28 cellular contexts compared by ENCODE assay signal in genomic region chr18:63452273-63452672, GRCh38. TPM values are rescaled to one million over a fixed set of nuclear protein-coding genes. Genes with fewer than 3 reads are reported as not detected.
A peak's percentile ranks its signal among the peaks of the same experiment; 100 is the strongest.
DNase-seq lines count a peak whose midpoint lies in the region; ATAC-seq and TF ChIP-seq lines count a peak whose summit lies in the region.
"Had no signal": no experiment of that assay in that cellular context is flagged by ENCODE, and none has a peak within 500 bp of the region (broad histone marks: within the 10 kb centered on the region; RNA-seq: fewer than 3 reads in every experiment).

No MANE protein-coding gene starts in this region.

- intact Hi-C loops in left ventricle myocardium inferior (cut with micrococcal nuclease) (no loop called here), vagina (cut with DNase I) (no loop called here)

- no peak for ATAC-seq in activated T-helper 17 cell treated with anti-CD3 and anti-CD28 coated beads, Interleukin-2, amount 50 U/mL, for 72 hours (replicated peaks)
- ATAC-seq in HG03095 (IDR thresholded peaks at IDR 0.05; ENCODE audit: unreplicated experiment) = no peak
- ATAC-seq: activated CD4-positive, alpha-beta T cell treated with anti-CD3 and anti-CD28 coated beads for 36 hours; effector memory CD8-positive, alpha-beta T cell; lower lobe of right lung; naive thymus-derived CD4-positive, alpha-beta T cell; upper lobe of right lung had no signal

- no peaks in the 10 kb centered on the region for H3K36me3 ChIP-seq in left ventricle myocardium inferior
- no peaks in the 10 kb centered on the region for H3K36me3 ChIP-seq in right atrium auricular region
- no peaks in the 10 kb centered on the region for H3K36me3 ChIP-seq in vagina
- H3K36me3 ChIP-seq: HAP-1, heart right ventricle, lower lobe of right lung, upper lobe of right lung had no signal

- DNase-seq in left ventricle myocardium inferior = no peak
- no peak for DNase-seq in right atrium auricular region (ENCODE audit: low spot score)
- DNase-seq in fibroblast of villous mesenchyme (ENCODE audit: low read depth) = peak; percentile 50
- DNase-seq in osteocyte (ENCODE audit: extremely low spot score, unreplicated experiment) = no peak
- DNase-seq in vagina (ENCODE audit: extremely low spot score in 2 of 2) = no peak
- DNase-seq in inferior parietal cortex (ENCODE audit: extremely low spot score) = no peak
- DNase-seq: 8988T; activated CD4-positive, alpha-beta T cell treated with anti-CD3 and anti-CD28 coated beads for 36 hours; AML-193; CD8-positive, alpha-beta memory T cell; DMS53; effector memory CD8-positive, alpha-beta T cell; heart right ventricle; immature natural killer cell; lower lobe of right lung; naive thymus-derived CD4-positive, alpha-beta T cell; NCI-H1436; SHP77 treated with DMSO at 0.1 percent for 48 hours; stimulated activated CD4-positive, alpha-beta T cell treated with anti-CD3 and anti-CD28 coated beads, Interleukin-2, amount 100 ng/mL, for 48 hours; upper lobe of right lung had no signal

- no peaks in the 10 kb centered on the region for H3K27me3 ChIP-seq in left ventricle myocardium inferior (ENCODE audit: low read depth)
- H3K27me3 ChIP-seq in right atrium auricular region = no peaks in the 10 kb centered on the region
- no peaks in the 10 kb centered on the region for H3K27me3 ChIP-seq in vagina
- H3K27me3 ChIP-seq: heart right ventricle, upper lobe of right lung had no signal

- H3K27ac ChIP-seq in left ventricle myocardium inferior (replicated peaks) = peak overlapping the region; percentile 2
- no peak overlapping the region for H3K27ac ChIP-seq in right atrium auricular region
- peak overlapping the region; percentile 31 for H3K27ac ChIP-seq in vagina
- H3K27ac ChIP-seq: lower lobe of right lung, parathyroid adenoma, upper lobe of right lung had no signal

- H3K4me3 Mint-ChIP-seq in osteocyte (ENCODE audit: unreplicated experiment) = no peak overlapping the region
- no peak overlapping the region for H3K4me3 Mint-ChIP-seq in activated T-helper 17 cell treated with anti-CD3 and anti-CD28 coated beads, Interleukin-2, amount 50 U/mL, for 72 hours
- H3K4me3 Mint-ChIP-seq: activated CD4-positive, alpha-beta T cell treated with anti-CD3 and anti-CD28 coated beads for 36 hours; activated naive CD8-positive, alpha-beta T cell; activated T-helper 1 cell treated with anti-CD3 and anti-CD28 coated beads, Interleukin-12 subunit alpha, Interleukin-12 subunit beta, Interleukin-2, Interleukin-4 antibody, amounts not matched to agents 30 ng/mL and 10 ng/mL and 1 ng/mL, durations not matched to agents 14 hours and 24 hours and 36 hours; CD8-positive, alpha-beta memory T cell; effector memory CD8-positive, alpha-beta T cell; immature natural killer cell; naive thymus-derived CD4-positive, alpha-beta T cell; stimulated activated naive CD8-positive, alpha-beta T cell treated with anti-CD3 and anti-CD28 coated beads, Interleukin-15, Interleukin-2, amounts not matched to agents 100 ng/mL and 50 ng/mL, for 24 hours had no signal

- TF ChIP-seq POLR2A in vagina (IDR thresholded peaks at IDR 0.05) = no peak

- H3K9me3 Mint-ChIP-seq in osteocyte (ENCODE audit: unreplicated experiment) = no peaks in the 10 kb centered on the region
- no peaks in the 10 kb centered on the region for H3K9me3 Mint-ChIP-seq in activated T-helper 17 cell treated with anti-CD3 and anti-CD28 coated beads, Interleukin-2, amount 50 U/mL, for 72 hours
- H3K9me3 Mint-ChIP-seq: activated T-helper 1 cell treated with anti-CD3 and anti-CD28 coated beads, Interleukin-12 subunit alpha, Interleukin-12 subunit beta, Interleukin-2, Interleukin-4 antibody, amounts not matched to agents 30 ng/mL and 10 ng/mL and 1 ng/mL, durations not matched to agents 14 hours and 24 hours and 36 hours; CD8-positive, alpha-beta memory T cell; effector memory CD8-positive, alpha-beta T cell; immature natural killer cell; naive thymus-derived CD4-positive, alpha-beta T cell; stimulated activated naive CD8-positive, alpha-beta T cell treated with anti-CD3 and anti-CD28 coated beads, Interleukin-15, Interleukin-2, amounts not matched to agents 100 ng/mL and 50 ng/mL, for 24 hours had no signal

- H3K36me3 Mint-ChIP-seq in osteocyte (ENCODE audit: unreplicated experiment) = no peaks in the 10 kb centered on the region
- no peaks in the 10 kb centered on the region for H3K36me3 Mint-ChIP-seq in activated T-helper 17 cell treated with anti-CD3 and anti-CD28 coated beads, Interleukin-2, amount 50 U/mL, for 72 hours (ENCODE audit: low read depth)
- H3K36me3 Mint-ChIP-seq: activated naive CD8-positive, alpha-beta T cell; CD8-positive, alpha-beta memory T cell; immature natural killer cell; naive thymus-derived CD4-positive, alpha-beta T cell had no signal

- no peaks in the 10 kb centered on the region for H3K27me3 Mint-ChIP-seq in osteocyte (ENCODE audit: unreplicated experiment)
- H3K27me3 Mint-ChIP-seq in activated T-helper 17 cell treated with anti-CD3 and anti-CD28 coated beads, Interleukin-2, amount 50 U/mL, for 72 hours = no peaks in the 10 kb centered on the region
- H3K27me3 Mint-ChIP-seq: activated CD4-positive, alpha-beta T cell treated with anti-CD3 and anti-CD28 coated beads for 36 hours; activated naive CD8-positive, alpha-beta T cell; stimulated activated naive CD8-positive, alpha-beta T cell treated with anti-CD3 and anti-CD28 coated beads, Interleukin-15, Interleukin-2, amounts not matched to agents 100 ng/mL and 50 ng/mL, for 24 hours had no signal

- H3K9me3 ChIP-seq in left ventricle myocardium inferior (replicated peaks) = no peaks in the 10 kb centered on the region
- no peaks in the 10 kb centered on the region for H3K9me3 ChIP-seq in right atrium auricular region
- H3K9me3 ChIP-seq in vagina = no peaks in the 10 kb centered on the region
- H3K9me3 ChIP-seq: HAP-1, heart right ventricle, lower lobe of right lung, upper lobe of right lung had no signal

- H3K27ac Mint-ChIP-seq in osteocyte (ENCODE audit: unreplicated experiment) = peak overlapping the region; percentile 95
- no peak overlapping the region for H3K27ac Mint-ChIP-seq in activated T-helper 17 cell treated with anti-CD3 and anti-CD28 coated beads, Interleukin-2, amount 50 U/mL, for 72 hours
- H3K27ac Mint-ChIP-seq: activated CD4-positive, alpha-beta T cell treated with anti-CD3 and anti-CD28 coated beads for 36 hours; activated naive CD8-positive, alpha-beta T cell; activated T-helper 1 cell treated with anti-CD3 and anti-CD28 coated beads, Interleukin-12 subunit alpha, Interleukin-12 subunit beta, Interleukin-2, Interleukin-4 antibody, amounts not matched to agents 30 ng/mL and 10 ng/mL and 1 ng/mL, durations not matched to agents 14 hours and 24 hours and 36 hours; effector memory CD8-positive, alpha-beta T cell; immature natural killer cell; naive thymus-derived CD4-positive, alpha-beta T cell; stimulated activated naive CD8-positive, alpha-beta T cell treated with anti-CD3 and anti-CD28 coated beads, Interleukin-15, Interleukin-2, amounts not matched to agents 100 ng/mL and 50 ng/mL, for 24 hours had no signal

- TF ChIP-seq CTCF in left ventricle myocardium inferior (IDR thresholded peaks at IDR 0.05; ENCODE audit: borderline replicate concordance) (no peak), right atrium auricular region (IDR thresholded peaks at IDR 0.05) (no peak), fibroblast of villous mesenchyme (IDR thresholded peaks at IDR 0.05; ENCODE audit: insufficient read depth, low read depth, low read length) (no peak), osteocyte (IDR thresholded peaks at IDR 0.05) (no peak), vagina (IDR thresholded peaks at IDR 0.05) (no peak)

- H3K4me3 ChIP-seq in left ventricle myocardium inferior (no peak overlapping the region), right atrium auricular region (no peak overlapping the region), fibroblast of villous mesenchyme (ENCODE audit: low read depth, low read length) (no peak overlapping the region), vagina (no peak overlapping the region)
- H3K4me3 ChIP-seq: HAP-1, heart right ventricle, lower lobe of right lung, upper lobe of right lung had no signal

- peaks cover 49% of the 10 kb centered on the region for H3K4me1 Mint-ChIP-seq in osteocyte (ENCODE audit: unreplicated experiment)
- no peaks in the 10 kb centered on the region for H3K4me1 Mint-ChIP-seq in activated T-helper 17 cell treated with anti-CD3 and anti-CD28 coated beads, Interleukin-2, amount 50 U/mL, for 72 hours
- H3K4me1 Mint-ChIP-seq: activated CD4-positive, alpha-beta T cell treated with anti-CD3 and anti-CD28 coated beads for 36 hours; CD8-positive, alpha-beta memory T cell; immature natural killer cell; naive thymus-derived CD4-positive, alpha-beta T cell had no signal

- H3K4me1 ChIP-seq in left ventricle myocardium inferior (peaks cover 15% of the 10 kb centered on the region), right atrium auricular region (peaks cover 0 to 10% of the 10 kb centered on the region in 2 donors), vagina (peaks cover 24% of the 10 kb centered on the region)
- H3K4me1 ChIP-seq: HAP-1, lower lobe of right lung, parathyroid adenoma, upper lobe of right lung had no signal

RNA-seq across cellular contexts. Expression of gene SERPINB5, which starts 24.5 kb away (rescaled TPM):
- total RNA-seq in left ventricle myocardium inferior = not detected
- total RNA-seq in right atrium auricular region = not detected
- not detected in 2 replicates for total RNA-seq in fibroblast of villous mesenchyme
- total RNA-seq in osteocyte = not detected in 2 replicates
- total RNA-seq in vagina = 141 TPM
- not detected for total RNA-seq in activated T-helper 17 cell treated with anti-CD3 and anti-CD28 coated beads, Interleukin-2, amount 50 U/mL, for 72 hours
- total RNA-seq: activated CD4-positive, alpha-beta T cell treated with anti-CD3 and anti-CD28 coated beads for 36 hours; activated T-helper 1 cell treated with anti-CD3 and anti-CD28 coated beads, Interleukin-12 subunit alpha, Interleukin-12 subunit beta, Interleukin-2, Interleukin-4 antibody, amounts not matched to agents 30 ng/mL and 10 ng/mL and 1 ng/mL, durations not matched to agents 14 hours and 24 hours and 36 hours; CD8-positive, alpha-beta memory T cell; heart right ventricle; lower lobe of right lung; naive thymus-derived CD4-positive, alpha-beta T cell; skeletal muscle tissue had no signal

RNA-seq across cellular contexts. Expression of gene VPS4B, which starts 30.0 kb away (rescaled TPM):
- 16.7 TPM for total RNA-seq in left ventricle myocardium inferior
- total RNA-seq in right atrium auricular region = 10 to 100 TPM; 14.1 to 16.4 TPM
- 32.2 and 47.5 TPM in 2 replicates for total RNA-seq in fibroblast of villous mesenchyme
- 59.1 and 64.5 TPM in 2 replicates for total RNA-seq in osteocyte
- 30.7 TPM for total RNA-seq in vagina
- 10 to 100 TPM; 63.8 to 72.3 TPM for total RNA-seq in activated T-helper 17 cell treated with anti-CD3 and anti-CD28 coated beads, Interleukin-2, amount 50 U/mL, for 72 hours

Comparison
In these comparisons a context has a peak if more than half of its experiments do, and no peak if none do; other contexts are left out.
1. H3K27ac ChIP-seq: peak in left ventricle myocardium inferior (single experiment) and vagina (single experiment); none in right atrium auricular region (0 of 2).
2. RNA of gene SERPINB5, which starts 24.5 kb away (total RNA-seq): 141 TPM in vagina (single experiment); not detected in left ventricle myocardium inferior (single experiment), not detected in right atrium auricular region, not detected in fibroblast of villous mesenchyme, not detected in osteocyte and not detected in activated T-helper 17 cell treated with anti-CD3 and anti-CD28 coated beads, Interleukin-2, amount 50 U/mL, for 72 hours; every median in the first group is over 100 times any median in the second.